Comparison of ENCODE assay signal across 24 cellular contexts in the genomic region with DNA sequence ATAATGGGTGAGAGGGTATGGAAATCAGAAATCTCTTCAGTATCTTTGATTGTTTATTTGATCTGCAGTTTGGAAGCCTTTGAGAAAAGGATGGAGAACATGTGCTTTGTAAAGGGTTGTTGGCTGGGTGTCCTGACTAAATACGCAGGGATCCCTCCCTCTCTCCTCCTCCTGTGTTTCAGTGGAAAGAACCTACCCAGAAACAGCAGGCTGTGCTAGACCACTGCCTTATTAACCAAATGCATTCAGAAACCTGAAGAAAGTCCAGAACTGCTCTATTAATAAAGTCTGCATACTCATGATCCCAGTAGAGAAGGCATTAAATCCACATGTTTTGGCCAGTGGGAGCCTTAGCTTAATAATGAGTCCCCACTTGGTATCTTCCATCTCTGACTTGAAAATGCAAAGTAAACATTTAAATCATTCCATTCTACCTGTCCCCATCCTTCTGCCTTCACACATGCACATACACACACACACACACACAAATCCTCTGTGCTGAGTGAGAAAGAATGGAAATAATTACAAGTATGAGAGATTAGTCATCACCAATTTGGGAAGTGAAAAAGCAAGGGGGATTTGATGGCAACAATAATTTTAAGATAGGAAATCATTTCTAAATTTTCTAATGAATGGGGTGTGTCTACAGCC. TPM values are rescaled to one million over a fixed set of nuclear protein-coding genes. Genes with fewer than 3 reads are reported as not detected.
A peak's percentile ranks its signal among the peaks of the same experiment; 100 is the strongest.
DNase-seq lines count a peak whose midpoint lies in the region; ATAC-seq lines count a peak whose summit lies in the region.
"Had no signal": no experiment of that assay in that cellular context is flagged by ENCODE, and none has a peak within 500 bp of the region (broad histone marks: within the 10 kb centered on the region; RNA-seq: fewer than 3 reads in every experiment).

No MANE protein-coding gene starts in this region.

- H3K79me1 ChIP-seq in trophoblast cell (ENCODE audit: low read length): no peaks in the 10 kb centered on the region

- no peak overlapping the region for H3K4ac ChIP-seq in trophoblast cell (ENCODE audit: low read depth, low read length)

- no peak overlapping the region for H3K27ac Mint-ChIP-seq in stimulated activated memory B cell treated with anti-CD40 and anti-IgM and Interleukin-4, amounts not matched to agents 10 μg/mL and 1 μg/mL and 100 μg/mL, for 72 hours
- H3K27ac Mint-ChIP-seq: activated naive CD8-positive, alpha-beta T cell; dendritic cell treated with granulocyte-macrophage colony-stimulating factor and Interleukin-4, amounts not matched to agents 40 ng/mL and 50 ng/mL, for 4 days; IgD-negative memory B cell; stimulated activated effector memory CD8-positive, alpha-beta T cell treated with anti-CD3 and anti-CD28 coated beads, Interleukin-12 subunit alpha, Interleukin-12 subunit beta, amount 100 ng/mL, for 72 hours had no signal

- no peak overlapping the region for H4K12ac ChIP-seq in trophoblast cell (ENCODE audit: low read depth, low read length)

- H3K4me3 ChIP-seq in trophoblast cell (ENCODE audit: low read depth, low read length): no peak overlapping the region
- H3K4me3 ChIP-seq: body of pancreas, gastrocnemius medialis had no signal

- no peak overlapping the region for H3K23ac ChIP-seq in trophoblast cell (ENCODE audit: low read length)

- H2BK12ac ChIP-seq in trophoblast cell (ENCODE audit: low read length): no peak overlapping the region

- no peaks in the 10 kb centered on the region for H3K4me1 ChIP-seq in trophoblast cell (ENCODE audit: control insufficient read depth in 1 of 2, insufficient read depth in 2 of 2, low read length in 2 of 2)
- H3K4me1 ChIP-seq: body of pancreas, gastrocnemius medialis had no signal

- no peak overlapping the region for H3K4me2 ChIP-seq in trophoblast cell (ENCODE audit: low read length)

- no peak overlapping the region for H2BK120ac ChIP-seq in trophoblast cell (ENCODE audit: insufficient read depth, low read length, poor library complexity)

- H3K4me3 Mint-ChIP-seq in stimulated activated memory B cell treated with anti-CD40 and anti-IgM and Interleukin-4, amounts not matched to agents 10 μg/mL and 1 μg/mL and 100 μg/mL, for 72 hours: no peak overlapping the region
- H3K4me3 Mint-ChIP-seq: activated naive CD8-positive, alpha-beta T cell; dendritic cell treated with granulocyte-macrophage colony-stimulating factor and Interleukin-4, amounts not matched to agents 40 ng/mL and 50 ng/mL, for 4 days; IgD-negative memory B cell; stimulated activated effector memory CD8-positive, alpha-beta T cell treated with anti-CD3 and anti-CD28 coated beads, Interleukin-12 subunit alpha, Interleukin-12 subunit beta, amount 100 ng/mL, for 72 hours had no signal

- no peaks in the 10 kb centered on the region for H3K9me3 ChIP-seq in trophoblast cell (ENCODE audit: insufficient read depth, low read depth, low read length)
- H3K9me3 ChIP-seq: body of pancreas, gastrocnemius medialis had no signal

- ATAC-seq in stimulated activated memory B cell treated with anti-CD40 and anti-IgM and Interleukin-4, amounts not matched to agents 10 μg/mL and 1 μg/mL and 100 μg/mL, for 72 hours: peak; percentile 47
- ATAC-seq: body of pancreas; gastrocnemius medialis; right cardiac atrium; stimulated activated effector memory CD8-positive, alpha-beta T cell treated with anti-CD3 and anti-CD28 coated beads, Interleukin-12 subunit alpha, Interleukin-12 subunit beta, amount 100 ng/mL, for 72 hours had no signal

- peaks cover 10% of the 10 kb centered on the region for H3K9me3 Mint-ChIP-seq in stimulated activated memory B cell treated with anti-CD40 and anti-IgM and Interleukin-4, amounts not matched to agents 10 μg/mL and 1 μg/mL and 100 μg/mL, for 72 hours
- H3K9me3 Mint-ChIP-seq: dendritic cell treated with granulocyte-macrophage colony-stimulating factor and Interleukin-4, amounts not matched to agents 40 ng/mL and 50 ng/mL, for 4 days; stimulated activated effector memory CD8-positive, alpha-beta T cell treated with anti-CD3 and anti-CD28 coated beads, Interleukin-12 subunit alpha, Interleukin-12 subunit beta, amount 100 ng/mL, for 72 hours had no signal

- no peak overlapping the region for H3K18ac ChIP-seq in trophoblast cell (ENCODE audit: low read length)

- H3K27ac ChIP-seq in trophoblast cell (ENCODE audit: low read depth, low read length): no peak overlapping the region
- H3K27ac ChIP-seq: body of pancreas, gastrocnemius medialis had no signal

- H3K27me3 ChIP-seq in trophoblast cell (ENCODE audit: insufficient read depth, low read length): no peaks in the 10 kb centered on the region
- H3K27me3 ChIP-seq: body of pancreas, gastrocnemius medialis had no signal

- H4K91ac ChIP-seq in trophoblast cell (ENCODE audit: low read depth, low read length): no peak overlapping the region

- H3K9ac ChIP-seq in trophoblast cell (ENCODE audit: low read length): no peak overlapping the region

- no peaks in the 10 kb centered on the region for H3K36me3 ChIP-seq in trophoblast cell (ENCODE audit: control insufficient read depth in 1 of 2, insufficient read depth in 2 of 2, low read length in 2 of 2)
- H3K36me3 ChIP-seq: gastrocnemius medialis had no signal

- peaks cover 13% of the 10 kb centered on the region for H3K27me3 Mint-ChIP-seq in stimulated activated memory B cell treated with anti-CD40 and anti-IgM and Interleukin-4, amounts not matched to agents 10 μg/mL and 1 μg/mL and 100 μg/mL, for 72 hours
- H3K27me3 Mint-ChIP-seq: IgD-negative memory B cell had no signal

- H3K79me2 ChIP-seq in trophoblast cell (ENCODE audit: control insufficient read depth, insufficient read depth, low read length, poor library complexity): no peaks in the 10 kb centered on the region

- peaks cover 10% of the 10 kb centered on the region for H3K4me1 Mint-ChIP-seq in stimulated activated memory B cell treated with anti-CD40 and anti-IgM and Interleukin-4, amounts not matched to agents 10 μg/mL and 1 μg/mL and 100 μg/mL, for 72 hours
- H3K4me1 Mint-ChIP-seq: stimulated activated effector memory CD8-positive, alpha-beta T cell treated with anti-CD3 and anti-CD28 coated beads, Interleukin-12 subunit alpha, Interleukin-12 subunit beta, amount 100 ng/mL, for 72 hours had no signal

- no peaks in the 10 kb centered on the region for H3K36me3 Mint-ChIP-seq in stimulated activated memory B cell treated with anti-CD40 and anti-IgM and Interleukin-4, amounts not matched to agents 10 μg/mL and 1 μg/mL and 100 μg/mL, for 72 hours
- H3K36me3 Mint-ChIP-seq: activated naive CD8-positive, alpha-beta T cell; IgD-negative memory B cell; stimulated activated effector memory CD8-positive, alpha-beta T cell treated with anti-CD3 and anti-CD28 coated beads, Interleukin-12 subunit alpha, Interleukin-12 subunit beta, amount 100 ng/mL, for 72 hours had no signal

- H2AFZ ChIP-seq in trophoblast cell (ENCODE audit: insufficient read depth, low read length, poor library complexity): no peak overlapping the region

- no peak overlapping the region for H4K8ac ChIP-seq in trophoblast cell (ENCODE audit: low read depth, low read length)

- DNase-seq in GM03348 (ENCODE audit: low spot score) (peak; percentile 16), MV-4-11 (lab: John Stamatoyannopoulos, UW) (peak; percentile 34), fibroblast of gingiva (ENCODE audit: low read depth) (peak; percentile 51), trophoblast cell (no peak)
- DNase-seq in activated CD4-positive, alpha-beta T cell treated with anti-CD3 and anti-CD28 coated beads for 48 hours: no peak
- no peak for DNase-seq in stimulated activated CD4-positive, alpha-beta T cell treated with anti-CD3 and anti-CD28 coated beads, Interleukin-2, amount 100 ng/mL, for 48 hours
- DNase-seq: activated CD4-positive, alpha-beta T cell treated with anti-CD3 and anti-CD28 coated beads for 4 hours; body of pancreas; gastrocnemius medialis; kidney; NCI-H146; NCI-H2171 treated with DMSO at 0.1 percent for 48 hours; NCI-H69; nucleus accumbens; right cardiac atrium; SHP77 treated with DMSO at 0.1 percent for 48 hours; T-helper 1 cell had no signal

- H2BK5ac ChIP-seq in trophoblast cell (ENCODE audit: low read depth, low read length, poor library complexity): no peak overlapping the region

- WGBS in trophoblast cell (ENCODE audit: extremely low coverage, insufficient coverage, insufficient read length): no CpG with 5 or more reads among the region's 1 CpG

- no peak overlapping the region for H2AK5ac ChIP-seq in trophoblast cell (ENCODE audit: low read length)

- H3K14ac ChIP-seq in trophoblast cell (ENCODE audit: low read length): no peak overlapping the region

RNA-seq across cellular contexts. Expression of a gene that starts 10.0 kb away (rescaled TPM):
- polyA plus RNA-seq in trophoblast cell (2013): 0.05 TPM in 1 of 2 replicates, not detected in the other
- polyA plus RNA-seq: BJ, IgD-negative memory B cell, right cardiac atrium, thymus had no signal

Comparison
In these comparisons a context has a peak if more than half of its experiments do, and no peak if none do; other contexts are left out.
1. DNase-seq: peak in GM03348 (single experiment), MV-4-11 (single experiment) and fibroblast of gingiva (single experiment); none in trophoblast cell (0 of 2), activated CD4-positive, alpha-beta T cell treated with anti-CD3 and anti-CD28 coated beads for 48 hours (single experiment) and stimulated activated CD4-positive, alpha-beta T cell treated with anti-CD3 and anti-CD28 coated beads, Interleukin-2, amount 100 ng/mL, for 48 hours (0 of 2).